ENCODE assay signal across 12 cellular contexts in the genomic region with DNA sequence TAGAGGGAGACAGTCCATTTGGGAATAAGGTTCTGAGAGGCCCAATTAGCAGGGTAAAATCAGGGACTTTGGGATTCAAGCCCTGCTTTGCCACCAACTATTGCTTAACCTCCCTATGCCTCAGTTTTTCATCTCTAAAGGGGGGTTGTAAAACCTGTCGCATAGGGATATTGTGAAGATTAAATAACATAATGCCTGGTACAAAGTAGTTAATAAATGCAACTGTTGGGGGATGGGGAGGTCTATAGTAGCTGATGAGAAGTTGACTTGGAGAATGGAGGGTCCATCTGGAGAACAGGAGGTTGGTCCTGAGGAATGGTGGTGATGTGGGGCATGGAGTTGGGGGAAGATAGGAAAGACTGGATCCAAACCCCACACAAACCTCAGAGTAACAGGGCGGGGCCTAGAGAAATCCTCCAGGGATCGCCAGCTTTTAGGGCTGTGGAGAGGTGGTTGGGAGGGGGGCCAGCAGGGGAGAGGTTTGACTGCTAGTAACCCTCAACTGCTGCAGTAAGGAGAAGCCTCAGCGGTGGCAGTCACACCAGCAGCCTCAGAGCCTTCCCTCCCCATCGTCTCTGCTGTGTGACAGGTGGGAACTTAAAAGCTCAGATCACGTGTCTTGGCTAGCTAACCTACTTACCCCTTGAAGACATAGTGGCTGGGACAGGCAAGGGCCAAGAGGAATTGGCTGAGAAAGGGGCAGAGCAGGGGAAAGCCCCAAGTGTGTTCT. TPM values are rescaled to one million over a fixed set of nuclear protein-coding genes. Genes with fewer than 3 reads are reported as not detected.
DNase-seq lines count a peak whose midpoint lies in the region; ATAC-seq and TF ChIP-seq lines count a peak whose summit lies in the region.
"Had no signal": no experiment of that assay in that cellular context is flagged by ENCODE, and none has a peak within 500 bp of the region (broad histone marks: within the 10 kb centered on the region; RNA-seq: fewer than 3 reads in every experiment).

No MANE protein-coding gene starts in this region.

- no peak for DNase-seq in stimulated activated naive CD8-positive, alpha-beta T cell treated with anti-CD3 and anti-CD28 coated beads, Interleukin-15, amount 100 ng/mL, for 72 hours
- DNase-seq in stimulated activated naive CD8-positive, alpha-beta T cell treated with anti-CD3 and anti-CD28 coated beads, Interleukin-15, Interleukin-2, amounts not matched to agents 100 U/mL and 50 U/mL, for 24 hours = no peak
- DNase-seq in NCI-H82 treated with DMSO at 0.1 percent for 48 hours (lab: John Stamatoyannopoulos, UW; ENCODE audit: unreplicated experiment) (peak; percentile 82), glutamatergic neuron (no peak), dermis blood vessel endothelial cell (no peak), SIG-M5 (lab: John Stamatoyannopoulos, UW) (no peak), NCI-H774 (lab: John Stamatoyannopoulos, UW) (no peak)

- peak overlapping the region; percentile 28 to 81 for H3K4me3 Mint-ChIP-seq in stimulated activated naive CD8-positive, alpha-beta T cell treated with anti-CD3 and anti-CD28 coated beads, Interleukin-15, amount 100 ng/mL, for 72 hours
- H3K4me3 Mint-ChIP-seq in glutamatergic neuron (ENCODE audit: unreplicated experiment) = peak overlapping the region; percentile 63

- H3K36me3 Mint-ChIP-seq in glutamatergic neuron (ENCODE audit: unreplicated experiment) = peaks cover 6% of the 10 kb centered on the region

- peaks cover 16% of the 10 kb centered on the region for H3K4me1 Mint-ChIP-seq in stimulated activated naive CD8-positive, alpha-beta T cell treated with anti-CD3 and anti-CD28 coated beads, Interleukin-15, amount 100 ng/mL, for 72 hours
- peaks cover 15% of the 10 kb centered on the region for H3K4me1 Mint-ChIP-seq in glutamatergic neuron (ENCODE audit: low read depth, unreplicated experiment)

- H3K27me3 Mint-ChIP-seq in stimulated activated naive CD8-positive, alpha-beta T cell treated with anti-CD3 and anti-CD28 coated beads, Interleukin-15, amount 100 ng/mL, for 72 hours = peaks cover 74% of the 10 kb centered on the region
- peaks cover 7% of the 10 kb centered on the region for H3K27me3 Mint-ChIP-seq in glutamatergic neuron (ENCODE audit: unreplicated experiment)

- ATAC-seq in stimulated activated naive CD8-positive, alpha-beta T cell treated with anti-CD3 and anti-CD28 coated beads, Interleukin-15, amount 100 ng/mL, for 72 hours = peak; percentile 32
- no peak for ATAC-seq in stimulated activated naive CD8-positive, alpha-beta T cell treated with anti-CD3 and anti-CD28 coated beads, Interleukin-15, Interleukin-2, amounts not matched to agents 100 U/mL and 50 U/mL, for 24 hours
- ATAC-seq in GM18873 (IDR thresholded peaks at IDR 0.05; ENCODE audit: low FRiP score, unreplicated experiment) = no peak

- TF ChIP-seq CTCF in glutamatergic neuron (IDR thresholded peaks at IDR 0.05; ENCODE audit: partially characterized antibody, unreplicated experiment) = no peak

- no peaks in the 10 kb centered on the region for H3K9me3 Mint-ChIP-seq in stimulated activated naive CD8-positive, alpha-beta T cell treated with anti-CD3 and anti-CD28 coated beads, Interleukin-15, amount 100 ng/mL, for 72 hours
- H3K9me3 Mint-ChIP-seq in glutamatergic neuron (ENCODE audit: unreplicated experiment) = peaks cover 6% of the 10 kb centered on the region
- H3K9me3 Mint-ChIP-seq: stimulated activated naive CD8-positive, alpha-beta T cell treated with anti-CD3 and anti-CD28 coated beads, Interleukin-15, Interleukin-2, amounts not matched to agents 100 ng/mL and 50 ng/mL, for 24 hours had no signal

- no peak overlapping the region for H3K27ac Mint-ChIP-seq in stimulated activated naive CD8-positive, alpha-beta T cell treated with anti-CD3 and anti-CD28 coated beads, Interleukin-15, amount 100 ng/mL, for 72 hours
- no peak overlapping the region for H3K27ac Mint-ChIP-seq in glutamatergic neuron (ENCODE audit: unreplicated experiment)
- H3K27ac Mint-ChIP-seq: stimulated activated naive CD8-positive, alpha-beta T cell treated with anti-CD3 and anti-CD28 coated beads, Interleukin-15, Interleukin-2, amounts not matched to agents 100 ng/mL and 50 ng/mL, for 24 hours had no signal

RNA-seq across cellular contexts. Expression of a gene that starts 1.1 kb away (rescaled TPM):
- total RNA-seq in glutamatergic neuron (ENCODE audit: unreplicated experiment) (2.4 TPM), dermis blood vessel endothelial cell (0.05 and 0.17 TPM in 2 replicates)
- total RNA-seq: HT1080, NCI-H460 had no signal

RNA-seq across cellular contexts. Expression of a gene that starts 20.8 kb away (rescaled TPM):
- total RNA-seq in glutamatergic neuron (ENCODE audit: unreplicated experiment) (1.7 TPM), dermis blood vessel endothelial cell (18.4 and 22.0 TPM in 2 replicates)

RNA-seq across cellular contexts. Expression of a gene that starts 26.4 kb away (rescaled TPM):
- total RNA-seq in glutamatergic neuron (ENCODE audit: unreplicated experiment) (58.1 TPM), dermis blood vessel endothelial cell (14.8 and 19.2 TPM in 2 replicates)

RNA-seq across cellular contexts. Expression of a gene that starts 37.5 kb away (rescaled TPM):
- total RNA-seq in glutamatergic neuron (ENCODE audit: unreplicated experiment) = not detected
- total RNA-seq in dermis blood vessel endothelial cell = not detected in 2 replicates
- total RNA-seq: bronchial epithelial cell, HT1080, NCI-H460 had no signal

RNA-seq across cellular contexts. Expression of a gene that starts 40.6 kb away (rescaled TPM):
- total RNA-seq in glutamatergic neuron (ENCODE audit: unreplicated experiment) (32.8 TPM), dermis blood vessel endothelial cell (2.2 and 5.6 TPM in 2 replicates)
